ENCODE assay signal across 14 cellular contexts in the genomic region with DNA sequence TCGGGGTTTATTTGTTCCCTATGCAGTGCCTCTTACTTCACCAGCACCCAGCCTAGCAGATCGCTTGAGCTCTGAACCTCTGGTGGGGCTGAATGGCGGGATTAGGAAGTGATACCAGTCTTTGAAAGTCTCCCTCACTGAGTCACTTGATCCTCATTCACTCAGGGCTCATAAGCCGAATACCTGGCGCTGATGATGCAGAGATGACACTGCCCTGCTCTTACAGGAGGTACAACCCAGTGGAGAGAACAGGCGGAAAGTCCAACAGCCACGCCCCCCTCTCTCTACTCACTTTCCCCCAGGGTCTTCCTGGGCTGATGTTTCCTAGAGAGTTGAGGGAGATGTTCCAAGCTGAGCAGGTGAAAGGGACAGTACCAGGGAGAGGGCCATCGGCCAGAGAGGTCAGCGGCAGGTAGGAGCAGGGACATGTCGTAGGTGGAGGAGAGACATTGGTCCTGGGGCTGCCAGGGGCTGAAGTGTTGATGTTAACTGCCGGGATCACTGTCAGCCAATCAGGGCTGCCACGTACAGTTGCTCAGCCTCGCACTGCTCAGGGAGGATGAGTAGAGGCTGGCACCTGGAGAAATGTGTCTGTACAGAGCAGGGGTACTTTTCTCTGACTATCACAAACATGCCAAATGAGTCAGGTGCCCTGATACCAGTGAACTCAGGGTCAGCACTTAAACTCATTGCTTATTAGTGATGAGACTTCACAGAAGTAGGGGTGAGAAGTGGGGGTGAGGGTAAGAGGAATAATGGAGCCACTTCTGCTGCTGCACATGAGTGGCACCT. TPM values are rescaled to one million over a fixed set of nuclear protein-coding genes. Genes with fewer than 3 reads are reported as not detected.
A peak's percentile ranks its signal among the peaks of the same experiment; 100 is the strongest.
DNase-seq lines count a peak whose midpoint lies in the region; ATAC-seq, FAIRE-seq and TF ChIP-seq lines count a peak whose summit lies in the region.
"Had no signal": no experiment of that assay in that cellular context is flagged by ENCODE, and none has a peak within 500 bp of the region (broad histone marks: within the 10 kb centered on the region; RNA-seq: fewer than 3 reads in every experiment).

No MANE protein-coding gene starts in this region.

- no peak overlapping the region for H2BK120ac ChIP-seq in neuronal stem cell (ENCODE audit: low read depth, low read length)

- FAIRE-seq in GM12878 (lab: Jason Lieb, UNC) (no peak), frontal cortex (lab: Jason Lieb, UNC) (no peak)
- FAIRE-seq: D721Med, HepG2 had no signal

- SMC1A ChIA-PET in GM12878 (lab: Charles Lee; ENCODE audit: uncharacterized antibody, unreplicated experiment): no interaction called here

- BruUV-seq in Caco-2 (replicated peaks; lab: Mats Ljungman, UMichigan): no TSS peak
- BruUV-seq in GM12878 (replicated peaks; lab: Mats Ljungman, UMichigan): no TSS peak

- no peak overlapping the region for H2AK5ac ChIP-seq in neuronal stem cell (ENCODE audit: low read depth, low read length)

- peak overlapping the region; percentile 53 for H3K27ac Mint-ChIP-seq in Caco-2 (ENCODE audit: unreplicated experiment)
- H3K27ac Mint-ChIP-seq: immature natural killer cell had no signal

- no peak overlapping the region for H2BK15ac ChIP-seq in neuronal stem cell (ENCODE audit: low read length)

- H2BK5ac ChIP-seq in neuronal stem cell (ENCODE audit: low read length): no peak overlapping the region

- H4K91ac ChIP-seq in neuronal stem cell (ENCODE audit: low read depth, low read length, poor library complexity): no peak overlapping the region

- intact Hi-C loops in Caco-2 (cut with micrococcal nuclease; ENCODE audit: unreplicated experiment) (no loop called here), GM12878 (cut with micrococcal nuclease; ENCODE audit: unreplicated experiment) (no loop called here)

- WGBS in GM12878 (ENCODE audit: insufficient coverage, insufficient replicate concordance, low lambda C conversion rate, missing lambda C conversion rate): 45% methylated on average over 13 of the region's 13 CpGs
- WGBS in neuronal stem cell (ENCODE audit: extremely low coverage in 2 of 2, insufficient read length in 2 of 2, insufficient replicate concordance in 1 of 2), 2 donors: no CpG with 5 or more reads among the region's 13 CpGs

- H3K4ac ChIP-seq in neuronal stem cell (ENCODE audit: low read length): no peak overlapping the region

- no peak overlapping the region for H2AFZ ChIP-seq in GM12878 (ENCODE audit: control insufficient read depth, low read depth, low read length)
- H2AFZ ChIP-seq in neuronal stem cell (ENCODE audit: low read length): no peak overlapping the region

- H3K23ac ChIP-seq in neuronal stem cell (ENCODE audit: low read depth, low read length, poor library complexity): no peak overlapping the region

- H3K79me1 ChIP-seq in neuronal stem cell (ENCODE audit: low read depth, low read length): no peaks in the 10 kb centered on the region

- no peak overlapping the region for H3K27ac ChIP-seq in HEK293 (ENCODE audit: extremely low read depth, low read depth, low read length)
- H3K27ac ChIP-seq in GM12878 (ENCODE audit: control insufficient read depth, insufficient read depth): no peak overlapping the region
- H3K27ac ChIP-seq in neuronal stem cell (replicated peaks; ENCODE audit: low read length): no peak overlapping the region
- H3K27ac ChIP-seq: cardiac muscle cell had no signal

- no peak overlapping the region for H3K4me3 Mint-ChIP-seq in Caco-2 (ENCODE audit: unreplicated experiment)
- H3K4me3 Mint-ChIP-seq: immature natural killer cell had no signal

- TF ChIP-seq EP300 in GM12878 (IDR thresholded peaks at IDR 0.05; ENCODE audit: borderline replicate concordance in 1 of 2, control insufficient read depth in 1 of 2, low read depth in 2 of 2, low read length in 2 of 2): no peak

- in situ Hi-C loops in GM12878 (cut with MboI): no loop called here

- H4K20me1 ChIP-seq in GM12878 (ENCODE audit: control insufficient read depth, insufficient read depth): no peaks in the 10 kb centered on the region

- TF ChIP-seq CTCF in Caco-2 (IDR thresholded peaks at IDR 0.05; ENCODE audit: insufficient read depth in 1 of 2, low read depth in 1 of 2, low read length in 1 of 2, severe bottlenecking in 1 of 2, unreplicated experiment in 1 of 2): no peak
- TF ChIP-seq CTCF in HEK293 (tag by site-specific recombination; IDR thresholded peaks at IDR 0.05): no peak
- no peak for TF ChIP-seq CTCF in GM12878 (IDR thresholded peaks at IDR 0.05 in 2 of 3, conservative IDR thresholded peaks at IDR 0.05 in 1 of 3; ENCODE audit: control insufficient read depth in 2 of 3, extremely low read depth in 1 of 3, insufficient read depth in 1 of 3, low read depth in 3 of 3, low read length in 3 of 3)

- H4K8ac ChIP-seq in neuronal stem cell (ENCODE audit: low read depth, low read length): no peak overlapping the region

- peak; percentile 83 for ATAC-seq in GM12878
- ATAC-seq in GM19395 (IDR thresholded peaks at IDR 0.05; ENCODE audit: unreplicated experiment): no peak
- no peak for ATAC-seq in GM18861 (IDR thresholded peaks at IDR 0.05; ENCODE audit: unreplicated experiment)
- ATAC-seq: HepG2 had no signal

- H3K36me3 ChIP-seq in Caco-2 (ENCODE audit: control insufficient read depth, insufficient read depth, low read length) (no peaks in the 10 kb centered on the region), HEK293 (ENCODE audit: control insufficient read depth in 2 of 2, insufficient read depth in 1 of 2, low read length in 2 of 2) (no peaks in the 10 kb centered on the region), GM12878 (ENCODE audit: control insufficient read depth in 2 of 2, insufficient read depth in 2 of 2, low read length in 1 of 2) (no peaks in the 10 kb centered on the region), neuronal stem cell (replicated peaks in 1 of 2; ENCODE audit: control insufficient read depth in 2 of 2, insufficient read depth in 2 of 2, low read length in 2 of 2) (no peaks in the 10 kb centered on the region)
- H3K36me3 ChIP-seq: cardiac muscle cell had no signal

- no peak overlapping the region for H3K4me3 ChIP-seq in Caco-2 (ENCODE audit: low read depth, low read length)
- H3K4me3 ChIP-seq in HEK293 (ENCODE audit: low read depth, low read length): no peak overlapping the region
- no peak overlapping the region for H3K4me3 ChIP-seq in GM12878
- H3K4me3 ChIP-seq in neuronal stem cell (ENCODE audit: low read length in 2 of 2): no peak overlapping the region
- H3K4me3 ChIP-seq: cardiac muscle cell had no signal

- H3K9ac ChIP-seq in GM12878 (ENCODE audit: control insufficient read depth, insufficient read depth, low read length) (no peak overlapping the region), neuronal stem cell (ENCODE audit: low read depth, low read length, poor library complexity) (no peak overlapping the region)

- no peaks in the 10 kb centered on the region for H3K36me3 Mint-ChIP-seq in Caco-2 (ENCODE audit: insufficient read depth, unreplicated experiment)
- H3K36me3 Mint-ChIP-seq: immature natural killer cell had no signal

- no peak overlapping the region for H3K4me2 ChIP-seq in GM12878 (ENCODE audit: control insufficient read depth, insufficient read depth)
- no peak overlapping the region for H3K4me2 ChIP-seq in neuronal stem cell (ENCODE audit: insufficient read depth, low read length, poor library complexity, severe bottlenecking)

- no peak overlapping the region for H3K14ac ChIP-seq in neuronal stem cell (ENCODE audit: low read length)

- CTCF ChIA-PET in Caco-2 (lab: Charles Lee) (no interaction called here), HEK293 (lab: Yijun Ruan, JAX) (interaction anchor here (1.0 to 2.6 kb wide), 3 partner anchors 20 to 78 kb away, joined by 3 to 8 read pairs (median 5); no protein-coding TSS in a partner anchor), GM12878 (lab: Yijun Ruan, JAX) (interaction anchor here (1.7 kb wide), 1 partner anchor 78 kb away, joined by 8 read pairs; no protein-coding TSS in a partner anchor)

- H3K4me1 ChIP-seq in Caco-2 (peaks cover 4% of the 10 kb centered on the region; the same call in 1 of the 2 replicates), HEK293 (ENCODE audit: control insufficient read depth, insufficient read depth, low read length) (no peaks in the 10 kb centered on the region), GM12878 (ENCODE audit: control insufficient read depth, insufficient read depth, low read length) (peaks cover 21% of the 10 kb centered on the region), neuronal stem cell (ENCODE audit: control insufficient read depth in 2 of 2, insufficient read depth in 1 of 2, low read depth in 1 of 2, low read length in 2 of 2) (peaks cover 0 to 12% of the 10 kb centered on the region in 2 donors)

- H3K4me1 Mint-ChIP-seq in Caco-2 (ENCODE audit: low read depth, unreplicated experiment): peaks cover 8% of the 10 kb centered on the region

- TF ChIP-seq RAD21 in GM12878 (IDR thresholded peaks at IDR 0.05; ENCODE audit: insufficient read depth, low read depth, low read length): no peak

- no peak overlapping the region for H2BK12ac ChIP-seq in neuronal stem cell (ENCODE audit: low read length)

- H3K9me3 ChIP-seq in Caco-2 (no peaks in the 10 kb centered on the region), HEK293 (ENCODE audit: control insufficient read depth, insufficient read depth, low read depth, low read length) (no peaks in the 10 kb centered on the region), GM12878 (replicated peaks; ENCODE audit: control insufficient read depth, insufficient read depth, low read length) (no peaks in the 10 kb centered on the region), neuronal stem cell (replicated peaks in 1 of 2; ENCODE audit: control insufficient read depth in 2 of 2, insufficient read depth in 1 of 2, low read depth in 1 of 2, low read length in 2 of 2) (peaks cover 0 to 2% of the 10 kb centered on the region in 2 donors)

- H3K18ac ChIP-seq in neuronal stem cell (ENCODE audit: low read length): peak overlapping the region; percentile 21

- RAD21 ChIA-PET in GM12878 (lab: Charles Lee; ENCODE audit: unreplicated experiment): no interaction called here

- POLR2A ChIA-PET in Caco-2 (lab: Charles Lee) (no interaction called here), HEK293 (lab: Yijun Ruan, JAX) (no interaction called here), GM12878 (lab: Charles Lee) (interaction anchor here (0.5 to 0.8 kb wide), 2 partner anchors 37 to 126 kb away, joined by 3 to 6 read pairs; no protein-coding TSS in a partner anchor)

- H3K79me2 ChIP-seq in GM12878 (ENCODE audit: control insufficient read depth, insufficient read depth, low read length): no peaks in the 10 kb centered on the region

- H3K27me3 ChIP-seq in Caco-2 (replicated peaks; ENCODE audit: control insufficient read depth, insufficient read depth, low read length) (no peaks in the 10 kb centered on the region), GM12878 (replicated peaks in 1 of 2; ENCODE audit: control insufficient read depth in 2 of 2, insufficient read depth in 2 of 2, low read length in 1 of 2) (no peaks in the 10 kb centered on the region), neuronal stem cell (ENCODE audit: control insufficient read depth in 3 of 3, insufficient read depth in 3 of 3, low read depth in 1 of 3, low read length in 3 of 3) (peaks cover 0 to 60% (median 0%) of the 10 kb centered on the region in 3 experiments)
- H3K27me3 ChIP-seq: cardiac muscle cell had no signal

- DNase-seq in Caco-2: no peak
- DNase-seq in GM12878 (ENCODE audit: low read depth, low spot score): no peak
- peak; percentile 20 for DNase-seq in neuronal stem cell (ENCODE audit: low spot score)
- DNase-seq in frontal cortex (ENCODE audit: low spot score in 2 of 2): no peak
- DNase-seq: immature natural killer cell, NCI-H187 treated with DMSO at 0.1 percent for 48 hours, nucleus accumbens had no signal

- TF ChIP-seq POLR2A in GM12878 (IDR thresholded peaks at IDR 0.05; ENCODE audit: low read depth, low read length): no peak

- H3K27me3 Mint-ChIP-seq in Caco-2 (ENCODE audit: insufficient read depth, unreplicated experiment): no peaks in the 10 kb centered on the region

- H3K9me3 Mint-ChIP-seq in Caco-2 (ENCODE audit: unreplicated experiment): no peaks in the 10 kb centered on the region
- H3K9me3 Mint-ChIP-seq: immature natural killer cell had no signal

RNA-seq across cellular contexts. Expression of gene APOBEC3A, which starts 9.9 kb away (rescaled TPM):
- total RNA-seq in Caco-2 (2022): not detected in 2 replicates
- not detected in 2 replicates for total RNA-seq in GM12878 (2013; cell fraction: nucleolus; rRNA removed)
- total RNA-seq in GM12878 (2014; rRNA removed): not detected in 2 replicates
- not detected in 2 replicates for total RNA-seq in GM12878 (2014; rRNA removed; fragmentation: Illumina TruSeq; extraction: Trizol)
- total RNA-seq in GM12878 (2021): not detected in 2 replicates
- not detected for polyA plus RNA-seq in GM12878 (2011; ENCODE audit: low read depth)
- not detected in 2 replicates for polyA plus RNA-seq in GM12878 (2011; rRNA removed)
- polyA plus RNA-seq in GM12878 (2011; cell fraction: cytosol; rRNA removed): not detected in 2 replicates
- polyA plus RNA-seq in GM12878 (2011; cell fraction: nucleus; rRNA removed): not detected in 2 replicates
- polyA plus RNA-seq in GM12878 (2012): 0.07 and 0.38 TPM in 2 replicates
- not detected in 2 replicates for polyA plus RNA-seq in GM12878 (2014; fragmentation: Illumina TruSeq; extraction: Trizol)
- not detected for polyA plus RNA-seq in GM12878 (2014; fragmentation: Nextera tagmentation; extraction: Ambion mirVana)
- polyA plus RNA-seq in GM12878 (2014; rRNA removed): not detected in 2 replicates
- under 1 TPM in 1 of 2 experiments, not detected in 1; 0.20 TPM for polyA plus RNA-seq in GM12878 (2016; fragmentation: Nextera tagmentation; extraction: Ambion mirVana)
- not detected in 2 replicates for polyA minus RNA-seq in GM12878 (2011; rRNA and poly(A)+ RNA removed)
- not detected in 2 replicates for polyA minus RNA-seq in GM12878 (2011; cell fraction: cytosol; rRNA and poly(A)+ RNA removed)
- not detected in 2 replicates for polyA minus RNA-seq in GM12878 (2011; cell fraction: nucleus; rRNA and poly(A)+ RNA removed)
- not detected for polyA plus RNA-seq in neuronal stem cell (2013, experiment 1 of 2)
- not detected for polyA plus RNA-seq in neuronal stem cell (2013, experiment 2 of 2)
- total RNA-seq in frontal cortex: not detected
- total RNA-seq: cardiac muscle cell; HepG2; T-helper 2 cell treated with Interferon-gamma antibody and Interleukin-4, amounts not matched to agents 100 ng/mL and 5 ng/mL, for 36 hours had no signal
- polyA plus RNA-seq: cardiac muscle cell, HepG2, immature natural killer cell had no signal

RNA-seq across cellular contexts. Expression of gene APOBEC3B, which starts 34.6 kb away (rescaled TPM):
- total RNA-seq in Caco-2 (2022) (55.8 and 60.9 TPM in 2 replicates), GM12878 (2014; rRNA removed) (19.1 and 19.4 TPM in 2 replicates), GM12878 (2014; rRNA removed; fragmentation: Illumina TruSeq; extraction: Trizol) (2.4 and 2.7 TPM in 2 replicates), GM12878 (2021) (24.3 and 26.3 TPM in 2 replicates), frontal cortex (not detected)
- 1.3 and 1.8 TPM in 2 replicates for total RNA-seq in GM12878 (2013; cell fraction: nucleolus; rRNA removed)
- polyA plus RNA-seq in GM12878 (2011; ENCODE audit: low read depth): 20.8 TPM
- polyA plus RNA-seq in GM12878 (2011; rRNA removed) (18.6 and 26.8 TPM in 2 replicates), GM12878 (2014; fragmentation: Illumina TruSeq; extraction: Trizol) (24.8 and 31.5 TPM in 2 replicates), GM12878 (2014; fragmentation: Nextera tagmentation; extraction: Ambion mirVana) (10 to 100 TPM; 56.6 to 75.1 TPM), GM12878 (2014; rRNA removed) (29.6 and 30.4 TPM in 2 replicates), GM12878 (2016; fragmentation: Nextera tagmentation; extraction: Ambion mirVana) (10 to 100 TPM; 40.7 to 45.1 TPM)
- 59.0 and 63.5 TPM in 2 replicates for polyA plus RNA-seq in GM12878 (2011; cell fraction: cytosol; rRNA removed)
- 22.8 and 31.2 TPM in 2 replicates for polyA plus RNA-seq in GM12878 (2011; cell fraction: nucleus; rRNA removed)
- polyA plus RNA-seq in GM12878 (2012): 26.4 and 28.7 TPM in 2 replicates
- polyA minus RNA-seq in GM12878 (2011; rRNA and poly(A)+ RNA removed): 28.0 and 45.3 TPM in 2 replicates
- 12.8 and 14.1 TPM in 2 replicates for polyA minus RNA-seq in GM12878 (2011; cell fraction: cytosol; rRNA and poly(A)+ RNA removed)
- 4.1 and 7.4 TPM in 2 replicates for polyA minus RNA-seq in GM12878 (2011; cell fraction: nucleus; rRNA and poly(A)+ RNA removed)
- polyA plus RNA-seq in neuronal stem cell (2013, experiment 1 of 2): 2.9 TPM
- 2.8 TPM for polyA plus RNA-seq in neuronal stem cell (2013, experiment 2 of 2)
